12 cellular contexts compared by ENCODE assay signal in genomic region chr3:67030785-67031740, GRCh38. TPM values are rescaled to one million over a fixed set of nuclear protein-coding genes. Genes with fewer than 3 reads are reported as not detected.
DNase-seq lines count a peak whose midpoint lies in the region; ATAC-seq and TF ChIP-seq lines count a peak whose summit lies in the region.
"Had no signal": no experiment of that assay in that cellular context is flagged by ENCODE, and none has a peak within 500 bp of the region (broad histone marks: within the 10 kb centered on the region; RNA-seq: fewer than 3 reads in every experiment).

No MANE protein-coding gene starts in this region.

- peak; percentile 85 for ATAC-seq in HG02852 (IDR thresholded peaks at IDR 0.05; ENCODE audit: unreplicated experiment)
- ATAC-seq: activated CD4-positive, CD25-positive, alpha-beta regulatory T cell treated with anti-CD3 and anti-CD28 coated beads, Interleukin-2, amount 50 U/mL, for 24 hours; activated naive CD4-positive, alpha-beta T cell treated with anti-CD3 and anti-CD28 coated beads, Interleukin-2, amount 50 U/mL, for 72 hours; upper lobe of right lung had no signal

- peaks cover 26% of the 10 kb centered on the region for H3K4me1 Mint-ChIP-seq in mesothelial cell of epicardium
- no peaks in the 10 kb centered on the region for H3K4me1 Mint-ChIP-seq in activated T-helper 2 cell treated with anti-CD3 and anti-CD28 coated beads, Interferon-gamma antibody, Interleukin-2, Interleukin-4, amounts not matched to agents 10 μg/mL and 5 μg/mL and 100 μg/mL, durations not matched to agents 14 hours and 24 hours and 36 hours (ENCODE audit: low read depth)

- H3K27ac Mint-ChIP-seq in mesothelial cell of epicardium: peak overlapping the region; percentile 1
- H3K27ac Mint-ChIP-seq in activated T-helper 2 cell treated with anti-CD3 and anti-CD28 coated beads, Interferon-gamma antibody, Interleukin-2, Interleukin-4, amounts not matched to agents 10 μg/mL and 5 μg/mL and 100 μg/mL, durations not matched to agents 14 hours and 24 hours and 36 hours: no peak overlapping the region

- no peaks in the 10 kb centered on the region for H3K9me3 Mint-ChIP-seq in mesothelial cell of epicardium
- no peaks in the 10 kb centered on the region for H3K9me3 Mint-ChIP-seq in activated T-helper 2 cell treated with anti-CD3 and anti-CD28 coated beads, Interferon-gamma antibody, Interleukin-2, Interleukin-4, amounts not matched to agents 10 μg/mL and 5 μg/mL and 100 μg/mL, durations not matched to agents 14 hours and 24 hours and 36 hours
- H3K9me3 Mint-ChIP-seq: H9 had no signal

- no peaks in the 10 kb centered on the region for H3K36me3 Mint-ChIP-seq in mesothelial cell of epicardium
- H3K36me3 Mint-ChIP-seq in activated T-helper 2 cell treated with anti-CD3 and anti-CD28 coated beads, Interferon-gamma antibody, Interleukin-2, Interleukin-4, amounts not matched to agents 10 μg/mL and 5 μg/mL and 100 μg/mL, durations not matched to agents 14 hours and 24 hours and 36 hours (ENCODE audit: low read depth): no peaks in the 10 kb centered on the region
- H3K36me3 Mint-ChIP-seq: activated naive CD4-positive, alpha-beta T cell treated with anti-CD3 and anti-CD28 coated beads, Interleukin-2, amount 50 U/mL, for 72 hours had no signal

- DNase-seq in SIG-M5 treated with dmso at 0.1 percent for 504 hours (lab: John Stamatoyannopoulos, UW; ENCODE audit: unreplicated experiment) (peak; percentile 6), SIG-M5 (lab: John Stamatoyannopoulos, UW) (no peak), KG1 (lab: John Stamatoyannopoulos, UW) (peak; percentile 11), mesothelial cell of epicardium (ENCODE audit: low spot score in 2 of 2, unreplicated experiment in 2 of 2) (no peak), DMS153 (lab: John Stamatoyannopoulos, UW) (no peak)
- DNase-seq in activated CD4-positive, CD25-positive, alpha-beta regulatory T cell (lab: John Stamatoyannopoulos, UW): no peak
- DNase-seq in activated T-helper 2 cell treated with anti-CD3 and anti-CD28 coated beads, Interferon-gamma antibody, Interleukin-2, Interleukin-4, amounts not matched to agents 10 μg/mL and 5 μg/mL and 100 μg/mL, durations not matched to agents 14 hours and 24 hours and 36 hours (ENCODE audit: low spot score): no peak
- DNase-seq: H9, upper lobe of right lung had no signal

- H3K27me3 Mint-ChIP-seq in mesothelial cell of epicardium (ENCODE audit: low read depth): no peaks in the 10 kb centered on the region
- peaks cover 8% of the 10 kb centered on the region for H3K27me3 Mint-ChIP-seq in activated T-helper 2 cell treated with anti-CD3 and anti-CD28 coated beads, Interferon-gamma antibody, Interleukin-2, Interleukin-4, amounts not matched to agents 10 μg/mL and 5 μg/mL and 100 μg/mL, durations not matched to agents 14 hours and 24 hours and 36 hours (ENCODE audit: low read depth)

- no peak for TF ChIP-seq CTCF in mesothelial cell of epicardium (IDR thresholded peaks at IDR 0.05; ENCODE audit: unreplicated experiment)

- intact Hi-C loops in activated T-helper 2 cell treated with anti-CD3 and anti-CD28 coated beads, Interferon-gamma antibody, Interleukin-2, Interleukin-4, amounts not matched to agents 10 μg/mL and 5 μg/mL and 100 μg/mL, durations not matched to agents 14 hours and 24 hours and 36 hours (cut with micrococcal nuclease): loop anchor here (10.0 kb wide), 1 partner anchor 56 kb away; no protein-coding TSS in a partner anchor

- H3K4me3 Mint-ChIP-seq in mesothelial cell of epicardium: no peak overlapping the region
- no peak overlapping the region for H3K4me3 Mint-ChIP-seq in activated T-helper 2 cell treated with anti-CD3 and anti-CD28 coated beads, Interferon-gamma antibody, Interleukin-2, Interleukin-4, amounts not matched to agents 10 μg/mL and 5 μg/mL and 100 μg/mL, durations not matched to agents 14 hours and 24 hours and 36 hours (ENCODE audit: low read depth)
- H3K4me3 Mint-ChIP-seq: H9 had no signal

RNA-seq across cellular contexts. Expression of gene KBTBD8, which starts 33.0 kb away (rescaled TPM):
- total RNA-seq in mesothelial cell of epicardium: 1.4 to 2.7 TPM (median 1.5 TPM) in 3 replicates
- total RNA-seq in activated T-helper 2 cell treated with anti-CD3 and anti-CD28 coated beads, Interferon-gamma antibody, Interleukin-2, Interleukin-4, amounts not matched to agents 10 μg/mL and 5 μg/mL and 100 μg/mL, durations not matched to agents 14 hours and 24 hours and 36 hours: 10.4 and 13.4 TPM in 2 replicates

Comparison
In these comparisons a context has a peak if more than half of its experiments do, and no peak if none do; other contexts are left out.
1. DNase-seq: peak in SIG-M5 treated with dmso at 0.1 percent for 504 hours (single experiment) and KG1 (single experiment); none in SIG-M5 (single experiment), mesothelial cell of epicardium (0 of 2), activated CD4-positive, CD25-positive, alpha-beta regulatory T cell (0 of 4), DMS153 (single experiment) and activated T-helper 2 cell treated with anti-CD3 and anti-CD28 coated beads, Interferon-gamma antibody, Interleukin-2, Interleukin-4, amounts not matched to agents 10 μg/mL and 5 μg/mL and 100 μg/mL, durations not matched to agents 14 hours and 24 hours and 36 hours (single experiment).